In genomic region chr18:54946149-54946581, GRCh38 we compare ENCODE assay signal across 8 cellular contexts. TPM values are rescaled to one million over a fixed set of nuclear protein-coding genes. Genes with fewer than 3 reads are reported as not detected.
DNase-seq lines count a peak whose midpoint lies in the region; ATAC-seq and TF ChIP-seq lines count a peak whose summit lies in the region.

No MANE protein-coding gene starts in this region.

- H3K4me3 Mint-ChIP-seq in central memory CD8-positive, alpha-beta T cell: peak overlapping the region; percentile 83
- peak overlapping the region; percentile 88 for H3K4me3 Mint-ChIP-seq in natural killer cell

- POLR2A ChIA-PET in OCI-LY7 (lab: Charles Lee): no interaction called here

- intact Hi-C loops in Right ventricle myocardium superior (cut with DNase I) (loop anchor here (10.0 kb wide), 1 partner anchor 59 kb away; no protein-coding TSS in a partner anchor), cardiac septum (cut with DNase I) (no loop called here), OCI-LY7 (cut with micrococcal nuclease; ENCODE audit: unreplicated experiment) (no loop called here), natural killer cell (cut with micrococcal nuclease) (no loop called here)

- no TSS peak for BruUV-seq in OCI-LY7 (replicated peaks; lab: Mats Ljungman, UMichigan)

- TF ChIP-seq CTCF in OCI-LY7 (conservative IDR thresholded peaks at IDR 0.05; ENCODE audit: low read length): no peak
- TF ChIP-seq CTCF in natural killer cell (IDR thresholded peaks at IDR 0.05): no peak

- no peaks in the 10 kb centered on the region for H3K9me3 ChIP-seq in OCI-LY7 (ENCODE audit: low read length)

- DNase-seq in Right ventricle myocardium superior (peak; percentile 44), cardiac septum (ENCODE audit: low spot score) (no peak), OCI-LY7 (ENCODE audit: low spot score) (no peak), natural killer cell (no peak), foreskin melanocyte (no peak)
- no peak for DNase-seq in central memory CD8-positive, alpha-beta T cell (ENCODE audit: low spot score in 2 of 2)
- DNase-seq in NK-92 treated with Interleukin-12 subunit alpha and Interleukin-12 subunit beta, amount 100 ng/mL, for 24 hours (lab: John Stamatoyannopoulos, UW): no peak

- H3K27ac ChIP-seq in OCI-LY7 (ENCODE audit: low read depth, low read length, poor library complexity, severe bottlenecking): no peak overlapping the region

- no peaks in the 10 kb centered on the region for H3K9me2 ChIP-seq in OCI-LY7 (ENCODE audit: insufficient read depth, low read length)

- CTCF ChIA-PET in OCI-LY7 (lab: Charles Lee; ENCODE audit: unreplicated experiment): no interaction called here

- H3K36me3 Mint-ChIP-seq in central memory CD8-positive, alpha-beta T cell (ENCODE audit: insufficient read depth): no peaks in the 10 kb centered on the region
- H3K36me3 Mint-ChIP-seq in natural killer cell: no peaks in the 10 kb centered on the region

- H3K27ac Mint-ChIP-seq in central memory CD8-positive, alpha-beta T cell (ENCODE audit: low read depth): peak overlapping the region; percentile 92
- H3K27ac Mint-ChIP-seq in natural killer cell: peak overlapping the region; percentile 81 to 87

- H3K36me3 ChIP-seq in OCI-LY7 (ENCODE audit: insufficient read depth, low read length): no peaks in the 10 kb centered on the region

- peaks cover 15% of the 10 kb centered on the region for H3K4me1 Mint-ChIP-seq in central memory CD8-positive, alpha-beta T cell
- peaks cover 10 to 14% of the 10 kb centered on the region in 2 donors for H3K4me1 Mint-ChIP-seq in natural killer cell

- peak overlapping the region; percentile 48 for H3K4me2 ChIP-seq in OCI-LY7 (ENCODE audit: low read length)

- peak overlapping the region; percentile 50; the same call in 1 of the 2 replicates for H2AFZ ChIP-seq in OCI-LY7 (ENCODE audit: low read length)

- no peaks in the 10 kb centered on the region for H3K79me2 ChIP-seq in OCI-LY7 (ENCODE audit: insufficient read depth, low read depth, low read length)

- no peaks in the 10 kb centered on the region for H3K9me3 Mint-ChIP-seq in central memory CD8-positive, alpha-beta T cell
- no peaks in the 10 kb centered on the region for H3K9me3 Mint-ChIP-seq in natural killer cell

- ATAC-seq in Right ventricle myocardium superior (ENCODE audit: poor library complexity) (peak; percentile 91), HG02973 (IDR thresholded peaks at IDR 0.05; ENCODE audit: unreplicated experiment) (peak; percentile 70), natural killer cell (peak; percentile 79 to 93 (median 90))
- peak; percentile 75 for ATAC-seq in central memory CD8-positive, alpha-beta T cell (replicated peaks; ENCODE audit: extremely low read depth, poor library complexity, severe bottlenecking)

- no peaks in the 10 kb centered on the region for H3K4me1 ChIP-seq in OCI-LY7 (ENCODE audit: insufficient read depth, low read length, poor library complexity, severe bottlenecking)

- H3K27me3 Mint-ChIP-seq in central memory CD8-positive, alpha-beta T cell: no peaks in the 10 kb centered on the region
- peaks cover 6 to 11% of the 10 kb centered on the region in 2 donors for H3K27me3 Mint-ChIP-seq in natural killer cell (ENCODE audit: low read depth in 2 of 2)

- H3K4me3 ChIP-seq in OCI-LY7 (ENCODE audit: low read depth, low read length, poor library complexity, severe bottlenecking): peak overlapping the region; percentile 36

- no peaks in the 10 kb centered on the region for H4K20me1 ChIP-seq in OCI-LY7 (ENCODE audit: insufficient read depth, low read length)

RNA-seq across cellular contexts. Expression of gene CCDC68, which starts 13.1 kb away (rescaled TPM):
- total RNA-seq in Right ventricle myocardium superior (3.7 TPM), cardiac septum (4.1 TPM), OCI-LY7 (2022) (not detected in 2 replicates), natural killer cell (not detected)
- total RNA-seq in OCI-LY7 (2014; rRNA removed; shearing (Covaris generic)): not detected in 2 replicates
